ENCODE assay signal across 10 cellular contexts in the genomic region with DNA sequence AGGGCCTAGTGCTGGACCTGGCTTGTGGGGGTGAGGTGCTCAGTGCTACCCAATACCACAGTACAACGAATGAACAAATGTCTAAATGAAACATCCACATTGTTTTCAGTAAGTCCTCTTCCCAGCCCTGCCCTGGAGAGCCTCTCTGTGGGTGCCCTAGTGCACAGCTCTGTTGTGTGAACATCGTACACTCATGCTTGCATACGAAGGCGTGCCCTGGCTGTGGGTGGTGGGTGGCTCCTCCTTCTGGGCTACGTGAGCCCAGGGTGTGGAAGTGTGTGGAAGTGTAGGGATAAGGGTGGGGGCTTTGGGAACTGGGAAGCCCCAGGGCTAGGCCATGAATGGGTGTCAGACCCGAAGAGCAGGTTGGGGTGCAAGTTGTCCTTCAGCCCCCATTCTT. TPM values are rescaled to one million over a fixed set of nuclear protein-coding genes. Genes with fewer than 3 reads are reported as not detected.
DNase-seq lines count a peak whose midpoint lies in the region; ATAC-seq and TF ChIP-seq lines count a peak whose summit lies in the region.
"Had no signal": no experiment of that assay in that cellular context is flagged by ENCODE, and none has a peak within 500 bp of the region (broad histone marks: within the 10 kb centered on the region; RNA-seq: fewer than 3 reads in every experiment).

No MANE protein-coding gene starts in this region.

- H2BK5ac ChIP-seq in mesenchymal stem cell (ENCODE audit: low read depth, low read length, poor library complexity, severe bottlenecking): no peak overlapping the region

- H3K4me3 ChIP-seq in ascending aorta (no peak overlapping the region), mesenchymal stem cell (ENCODE audit: insufficient read depth in 1 of 2, low read depth in 1 of 2, low read length in 2 of 2) (peak overlapping the region in 1 of 2 experiments; percentile 89), transverse colon (no peak overlapping the region)

- TF ChIP-seq POLR2A in transverse colon (IDR thresholded peaks at IDR 0.05): no peak

- DNase-seq in activated naive CD4-positive, alpha-beta T cell treated with anti-CD3 and anti-CD28 coated beads, Interleukin-2, amount 50 U/mL, for 72 hours (ENCODE audit: low spot score in 2 of 2): no peak
- DNase-seq in ascending aorta (ENCODE audit: low spot score in 2 of 2): no peak
- no peak for DNase-seq in mesenchymal stem cell
- DNase-seq in transverse colon: peak; percentile 50
- no peak for DNase-seq in NCI-H1930 (lab: John Stamatoyannopoulos, UW)

- no peaks in the 10 kb centered on the region for H3K27me3 ChIP-seq in ascending aorta
- H3K27me3 ChIP-seq in mesenchymal stem cell (ENCODE audit: control insufficient read depth in 1 of 2, insufficient read depth in 1 of 2, low read length in 2 of 2): peaks cover 0 to 6% of the 10 kb centered on the region in 2 experiments
- H3K27me3 ChIP-seq in transverse colon: no peaks in the 10 kb centered on the region

- H3K9me3 Mint-ChIP-seq in activated naive CD4-positive, alpha-beta T cell treated with anti-CD3 and anti-CD28 coated beads, Interleukin-2, amount 50 U/mL, for 24 hours: no peaks in the 10 kb centered on the region
- H3K9me3 Mint-ChIP-seq in activated naive CD4-positive, alpha-beta T cell treated with anti-CD3 and anti-CD28 coated beads, Interleukin-2, amount 50 U/mL, for 72 hours: no peaks in the 10 kb centered on the region
- H3K9me3 Mint-ChIP-seq: CD14-positive monocyte had no signal

- no peak overlapping the region for H2BK15ac ChIP-seq in mesenchymal stem cell (ENCODE audit: low read depth, poor library complexity, severe bottlenecking)

- intact Hi-C loops in ascending aorta (cut with DNase I) (loop anchor here (2.0 to 5.0 kb wide), 5 partner anchors 23 to 139 kb away; a partner anchor contains a TSS), transverse colon (cut with DNase I; ENCODE audit: low total_unique reads) (no loop called here)

- WGBS in mesenchymal stem cell: 92% methylated on average over 5 of the region's 6 CpGs
- 32% methylated on average over 6 of the region's 6 CpGs; no CpG with 5 or more reads in 1 of the 2 donors for WGBS in transverse colon (ENCODE audit: low coverage in 1 of 2), 2 donors

- no peaks in the 10 kb centered on the region for H3K9me3 ChIP-seq in ascending aorta
- H3K9me3 ChIP-seq in mesenchymal stem cell (ENCODE audit: control insufficient read depth, low read length): no peaks in the 10 kb centered on the region
- H3K9me3 ChIP-seq in transverse colon: no peaks in the 10 kb centered on the region

- H3K9ac ChIP-seq in mesenchymal stem cell (ENCODE audit: low read length): peak overlapping the region; percentile 93

- peak overlapping the region; percentile 66 for H2AFZ ChIP-seq in mesenchymal stem cell (ENCODE audit: low read depth, low read length)

- H4K91ac ChIP-seq in mesenchymal stem cell (ENCODE audit: low read length): no peak overlapping the region

- H3K14ac ChIP-seq in mesenchymal stem cell (ENCODE audit: low read length in 2 of 2): no peak overlapping the region

- no peak overlapping the region for H3K4me2 ChIP-seq in mesenchymal stem cell (ENCODE audit: low read length, poor library complexity, severe bottlenecking)

- no peak for ATAC-seq in activated naive CD4-positive, alpha-beta T cell treated with anti-CD3 and anti-CD28 coated beads, Interleukin-2, amount 50 U/mL, for 72 hours
- ATAC-seq in HG02840 (IDR thresholded peaks at IDR 0.05; ENCODE audit: low FRiP score, unreplicated experiment) (no peak), HG03520 (IDR thresholded peaks at IDR 0.05; ENCODE audit: unreplicated experiment) (no peak)

- H3K79me1 ChIP-seq in mesenchymal stem cell (replicated peaks; ENCODE audit: low read length, poor library complexity, severe bottlenecking): no peaks in the 10 kb centered on the region

- no peak overlapping the region for H3K18ac ChIP-seq in mesenchymal stem cell (ENCODE audit: low read depth in 1 of 2, low read length in 2 of 2)

- H2BK120ac ChIP-seq in mesenchymal stem cell (ENCODE audit: low read depth, low read length): no peak overlapping the region

- H3K4ac ChIP-seq in mesenchymal stem cell (ENCODE audit: low read depth in 1 of 2, low read length in 2 of 2): peak overlapping the region in 1 of 2 experiments; percentile 64

- no peaks in the 10 kb centered on the region for H3K27me3 Mint-ChIP-seq in activated naive CD4-positive, alpha-beta T cell treated with anti-CD3 and anti-CD28 coated beads, Interleukin-2, amount 50 U/mL, for 24 hours

- H3K36me3 ChIP-seq in ascending aorta: no peaks in the 10 kb centered on the region
- peaks cover 2 to 10% of the 10 kb centered on the region in 2 experiments for H3K36me3 ChIP-seq in mesenchymal stem cell (ENCODE audit: control insufficient read depth in 1 of 2, insufficient read depth in 2 of 2, low read depth in 1 of 2, low read length in 2 of 2)
- no peaks in the 10 kb centered on the region for H3K36me3 ChIP-seq in transverse colon

- no peak overlapping the region for H3K27ac Mint-ChIP-seq in activated naive CD4-positive, alpha-beta T cell treated with anti-CD3 and anti-CD28 coated beads, Interleukin-2, amount 50 U/mL, for 24 hours
- peak overlapping the region in 1 of 2 donors; percentile 84 for H3K27ac Mint-ChIP-seq in activated naive CD4-positive, alpha-beta T cell treated with anti-CD3 and anti-CD28 coated beads, Interleukin-2, amount 50 U/mL, for 72 hours

- no peak overlapping the region for H3K23ac ChIP-seq in mesenchymal stem cell (ENCODE audit: low read length in 2 of 2)

- in situ Hi-C loops in transverse colon (cut with MboI; ENCODE audit: low pct_ligation_motif_present in 1 of 4, low pct_unique_long_range_greater_than_20kb in 1 of 4, low sequenced_read_pairs in 3 of 4): no loop called here

- H3K36me3 Mint-ChIP-seq in activated naive CD4-positive, alpha-beta T cell treated with anti-CD3 and anti-CD28 coated beads, Interleukin-2, amount 50 U/mL, for 24 hours: no peaks in the 10 kb centered on the region
- no peaks in the 10 kb centered on the region for H3K36me3 Mint-ChIP-seq in activated naive CD4-positive, alpha-beta T cell treated with anti-CD3 and anti-CD28 coated beads, Interleukin-2, amount 50 U/mL, for 72 hours

- H2AK5ac ChIP-seq in mesenchymal stem cell (ENCODE audit: low read length, severe bottlenecking): peak overlapping the region; percentile 1

- H3K4me1 Mint-ChIP-seq in activated naive CD4-positive, alpha-beta T cell treated with anti-CD3 and anti-CD28 coated beads, Interleukin-2, amount 50 U/mL, for 24 hours: peaks cover 11% of the 10 kb centered on the region

- no peak for TF ChIP-seq EP300 in transverse colon (IDR thresholded peaks at IDR 0.05; ENCODE audit: low read depth)

- H3K27ac ChIP-seq in ascending aorta (peak overlapping the region; percentile 97 to 100), mesenchymal stem cell (ENCODE audit: low read length, poor library complexity, severe bottlenecking) (no peak overlapping the region), transverse colon (peak overlapping the region in 3 of 4 donors; percentile 91 to 96 (median 95))

- peak overlapping the region; percentile 68 for H3K4me3 Mint-ChIP-seq in activated naive CD4-positive, alpha-beta T cell treated with anti-CD3 and anti-CD28 coated beads, Interleukin-2, amount 50 U/mL, for 24 hours

- peaks cover 0 to 2% of the 10 kb centered on the region in 2 donors for H3K4me1 ChIP-seq in ascending aorta
- peaks cover 11% of the 10 kb centered on the region for H3K4me1 ChIP-seq in mesenchymal stem cell (ENCODE audit: control insufficient read depth, insufficient read depth, low read depth, low read length)
- H3K4me1 ChIP-seq in transverse colon: peaks cover 0 to 12% (median 6%) of the 10 kb centered on the region in 4 donors

- TF ChIP-seq CTCF in ascending aorta (IDR thresholded peaks at IDR 0.05) (no peak), transverse colon (IDR thresholded peaks at IDR 0.05) (no peak)

- peak overlapping the region; percentile 10 for H4K8ac ChIP-seq in mesenchymal stem cell (ENCODE audit: low read length)

- H2BK12ac ChIP-seq in mesenchymal stem cell (ENCODE audit: low read length in 2 of 2): peak overlapping the region; percentile 14 to 75

RNA-seq across cellular contexts. Expression of a gene that starts 0.6 kb away (rescaled TPM):
- 10 to 100 TPM; 13.5 to 21.8 TPM for total RNA-seq in activated naive CD4-positive, alpha-beta T cell treated with anti-CD3 and anti-CD28 coated beads, Interleukin-2, amount 50 U/mL, for 72 hours
- total RNA-seq in ascending aorta: 35.9 TPM
- 3.9 TPM for polyA plus RNA-seq in mesenchymal stem cell (2013, experiment 1 of 2)
- 3.9 TPM for polyA plus RNA-seq in mesenchymal stem cell (2013, experiment 2 of 2)
- total RNA-seq in transverse colon: 10 to 100 TPM; 16.4 to 30.1 (median 18.2) TPM

RNA-seq across cellular contexts. Expression of a gene that starts 17.3 kb away (rescaled TPM):
- total RNA-seq in activated naive CD4-positive, alpha-beta T cell treated with anti-CD3 and anti-CD28 coated beads, Interleukin-2, amount 50 U/mL, for 72 hours: under 1 TPM; 0.23 to 0.30 TPM
- total RNA-seq in ascending aorta (not detected), transverse colon (100 to 1,000 TPM in 2 of 4 donors, 10 to 100 TPM in 2; 75.2 to 248 (median 111) TPM)
- polyA plus RNA-seq in mesenchymal stem cell (2013, experiment 1 of 2): not detected
- not detected for polyA plus RNA-seq in mesenchymal stem cell (2013, experiment 2 of 2)
- total RNA-seq: kidney epithelial cell had no signal

RNA-seq across cellular contexts. Expression of a gene that starts 19.1 kb away (rescaled TPM):
- under 1 TPM; 0.12 to 0.25 TPM for total RNA-seq in activated naive CD4-positive, alpha-beta T cell treated with anti-CD3 and anti-CD28 coated beads, Interleukin-2, amount 50 U/mL, for 72 hours
- total RNA-seq in ascending aorta (not detected), transverse colon (under 1 TPM in 1 of 4 donors, not detected in 3; 0.14 TPM)
- polyA plus RNA-seq in mesenchymal stem cell (2013, experiment 1 of 2): 0.37 TPM
- 0.23 TPM for polyA plus RNA-seq in mesenchymal stem cell (2013, experiment 2 of 2)
- polyA plus RNA-seq: CD14-positive monocyte had no signal

RNA-seq across cellular contexts. Expression of a gene that starts 38.2 kb away (rescaled TPM):
- 10 to 100 TPM; 32.3 to 50.0 TPM for total RNA-seq in activated naive CD4-positive, alpha-beta T cell treated with anti-CD3 and anti-CD28 coated beads, Interleukin-2, amount 50 U/mL, for 72 hours
- total RNA-seq in ascending aorta: 21.6 TPM
- polyA plus RNA-seq in mesenchymal stem cell (2013, experiment 1 of 2): 14.9 TPM
- 14.8 TPM for polyA plus RNA-seq in mesenchymal stem cell (2013, experiment 2 of 2)
- total RNA-seq in transverse colon: 10 to 100 TPM in 3 of 4 donors, 1 to 10 TPM in 1; 6.8 to 18.7 (median 12.4) TPM

RNA-seq across cellular contexts. Expression of a gene that starts 46.6 kb away (rescaled TPM):
- total RNA-seq in activated naive CD4-positive, alpha-beta T cell treated with anti-CD3 and anti-CD28 coated beads, Interleukin-2, amount 50 U/mL, for 72 hours: 10 to 100 TPM; 38.0 to 53.3 TPM
- 36.5 TPM for total RNA-seq in ascending aorta
- polyA plus RNA-seq in mesenchymal stem cell (2013, experiment 1 of 2): 13.5 TPM
- polyA plus RNA-seq in mesenchymal stem cell (2013, experiment 2 of 2): 13.2 TPM
- 10 to 100 TPM; 20.7 to 63.6 (median 48.2) TPM for total RNA-seq in transverse colon

Comparison
In these comparisons a context has a peak if more than half of its experiments do, and no peak if none do; other contexts are left out.
1. RNA of a gene that starts 17.3 kb away (total RNA-seq): 75.2 to 248 TPM in transverse colon; 0.23 to 0.30 TPM in activated naive CD4-positive, alpha-beta T cell treated with anti-CD3 and anti-CD28 coated beads, Interleukin-2, amount 50 U/mL, for 72 hours and not detected in ascending aorta (single experiment); every median in the first group is over 10 times any median in the second.